Comparison of ENCODE assay signal across 8 cellular contexts in the genomic region with DNA sequence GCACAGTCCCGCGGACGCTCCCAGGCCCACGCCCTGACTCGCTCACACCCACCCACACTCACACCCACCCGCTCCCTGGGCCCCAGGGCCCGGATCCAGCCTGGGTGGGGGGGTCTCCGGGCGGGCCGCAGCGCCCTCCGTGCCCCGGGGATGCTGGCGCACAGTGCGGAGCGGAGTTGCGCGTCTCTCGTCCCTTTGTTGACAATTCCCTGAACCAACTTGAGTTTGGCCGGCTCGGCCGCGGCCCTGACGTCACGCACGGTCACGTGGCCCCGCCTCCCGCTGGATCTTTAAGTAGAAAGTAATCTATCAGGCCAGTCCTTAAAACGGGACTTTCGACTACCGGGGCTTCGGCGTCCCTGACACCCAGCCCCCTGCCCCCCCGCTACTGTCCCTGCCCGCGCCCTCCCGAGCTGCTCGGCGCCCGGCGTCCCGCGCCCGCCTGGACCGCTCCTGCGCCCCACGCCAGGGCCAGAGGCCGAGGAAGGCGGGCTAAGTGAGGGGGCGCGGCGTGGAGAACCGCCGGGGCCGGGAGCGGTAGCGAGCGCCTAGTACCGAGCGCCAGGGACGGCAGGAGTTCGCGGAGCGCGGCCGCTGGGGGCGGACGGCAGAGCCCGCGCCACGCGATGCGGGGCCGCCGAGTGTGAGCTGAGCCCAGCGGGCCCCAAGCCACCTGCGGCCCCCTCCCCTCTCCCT. TPM values are rescaled to one million over a fixed set of nuclear protein-coding genes. Genes with fewer than 3 reads are reported as not detected.
DNase-seq lines count a peak whose midpoint lies in the region; ATAC-seq lines count a peak whose summit lies in the region.

Gene FOXD3 (plus strand): TSS at position 320 of the 696 bp plus-strand sequence. CDS start 492 bp downstream, outside the sequence.

- H3K9ac ChIP-seq in iPS-18a (ENCODE audit: low read length) (peak within 1 kb of the TSS; percentile 51), skeletal muscle tissue (ENCODE audit: low read depth in 1 of 3, low read length in 3 of 3) (peak within 1 kb of the TSS in 1 of 3 donors; percentile 54)

- H3K36me3 ChIP-seq in iPS-18a (ENCODE audit: control insufficient read depth, low read depth, low read length) (no peaks in the 10 kb centered on the region), skeletal muscle tissue (ENCODE audit: control insufficient read depth in 3 of 3, insufficient read depth in 3 of 3, low read length in 3 of 3) (no peaks in the 10 kb centered on the region)

- H3K27me3 ChIP-seq in iPS-18a (ENCODE audit: control insufficient read depth, insufficient read depth, low read length) = peaks cover 95% of the 10 kb centered on the region
- H3K27me3 ChIP-seq in skeletal muscle tissue (ENCODE audit: control insufficient read depth in 3 of 3, insufficient read depth in 3 of 3, low read length in 3 of 3) = peaks cover 90 to 98% (median 91%) of the 10 kb centered on the region in 3 donors

- H3K4me1 ChIP-seq in iPS-18a (ENCODE audit: control insufficient read depth, low read depth, low read length) (peaks cover 38% of the 10 kb centered on the region), skeletal muscle tissue (ENCODE audit: control insufficient read depth in 3 of 3, insufficient read depth in 3 of 3, low read length in 3 of 3) (peaks cover 10 to 31% (median 26%) of the 10 kb centered on the region in 3 donors)

- peak within 1 kb of the TSS; percentile 82 for H3K4me3 ChIP-seq in iPS-18a (ENCODE audit: low read length)
- peak within 1 kb of the TSS; percentile 51 to 63 (median 58) for H3K4me3 ChIP-seq in skeletal muscle tissue (ENCODE audit: low read length in 3 of 3)

- H3K9me3 ChIP-seq in iPS-18a (ENCODE audit: control insufficient read depth, low read depth, low read length) = no peaks in the 10 kb centered on the region
- H3K9me3 ChIP-seq in skeletal muscle tissue (ENCODE audit: control insufficient read depth in 3 of 3, low read length in 3 of 3) = no peaks in the 10 kb centered on the region

- DNase-seq in activated CD4-positive, CD25-positive, alpha-beta regulatory T cell (lab: John Stamatoyannopoulos, UW) = no peak
- DNase-seq in NCI-H446 treated with DMSO at 0.1 percent for 48 hours (lab: John Stamatoyannopoulos, UW) (peak; percentile 53), amniotic epithelial cell (ENCODE audit: low read depth) (peak; percentile 11), GF-D8 (lab: John Stamatoyannopoulos, UW) (no peak)

- H3K27ac ChIP-seq in iPS-18a (ENCODE audit: low read length) (no peak within 1 kb of the TSS), skeletal muscle tissue (ENCODE audit: low read depth, low read length) (no peak within 1 kb of the TSS)

- peak; percentile 22 to 25 for ATAC-seq in activated CD4-positive, CD25-positive, alpha-beta regulatory T cell treated with anti-CD3 and anti-CD28 coated beads, Interleukin-2, amount 50 U/mL, for 24 hours
- ATAC-seq in HG02678 (IDR thresholded peaks at IDR 0.05; ENCODE audit: unreplicated experiment) = peak; percentile 47

RNA-seq across cellular contexts. Expression of gene FOXD3, which starts in this region (rescaled TPM):
- 5.2 TPM for total RNA-seq in skeletal muscle tissue

Comparison
In these comparisons a context has a peak if more than half of its experiments do, and no peak if none do; other contexts are left out.
1. DNase-seq: peak in NCI-H446 treated with DMSO at 0.1 percent for 48 hours (single experiment) and amniotic epithelial cell (single experiment); none in activated CD4-positive, CD25-positive, alpha-beta regulatory T cell (0 of 4) and GF-D8 (single experiment).